Comparison of ENCODE assay signal across 9 cellular contexts in genomic region chr11:16832193-16832539, GRCh38.
"Had no signal": no experiment of that assay in that cellular context is flagged by ENCODE, and none has a peak within 500 bp of the region (broad histone marks: within the 10 kb centered on the region; RNA-seq: fewer than 3 reads in every experiment).

No MANE protein-coding gene starts in this region.

- H3K4me2 ChIP-seq: KMS-11 had no signal

- H3K4me3 ChIP-seq: GM23248, HAP-1 had no signal

- H2AFZ ChIP-seq: GM23248 had no signal

- H3K4me1 ChIP-seq: HAP-1 had no signal

- DNase-seq: GM23248, GOT3, H7, IMR-90, KBM-7 had no signal

- H3K27ac ChIP-seq: GM23248, KMS-11 had no signal

- H3K9me3 ChIP-seq: HAP-1 had no signal

- ATAC-seq: HCT116 had no signal

- FAIRE-seq: HTR-8/SVneo had no signal

- H3K9ac ChIP-seq: GM23248, KMS-11 had no signal
